Comparison of ENCODE assay signal across 14 cellular contexts in genomic region chr16:12902511-12903324, GRCh38. TPM values are rescaled to one million over a fixed set of nuclear protein-coding genes. Genes with fewer than 3 reads are reported as not detected.
DNase-seq lines count a peak whose midpoint lies in the region; ATAC-seq and TF ChIP-seq lines count a peak whose summit lies in the region.
"Had no signal": no experiment of that assay in that cellular context is flagged by ENCODE, and none has a peak within 500 bp of the region (broad histone marks: within the 10 kb centered on the region; RNA-seq: fewer than 3 reads in every experiment).

No MANE protein-coding gene starts in this region.

- peak overlapping the region; percentile 49; the same call in 1 of the 2 replicates for H3K14ac ChIP-seq in H9 (ENCODE audit: insufficient read depth, low read length)

- H3K36me3 ChIP-seq in mammary epithelial cell (ENCODE audit: insufficient read depth, low read length) (peaks cover 4% of the 10 kb centered on the region), mucosa of rectum (ENCODE audit: control insufficient read depth in 2 of 2, insufficient read depth in 2 of 2, low read length in 2 of 2) (no peaks in the 10 kb centered on the region)

- intact Hi-C loops in mammary epithelial cell (cut with micrococcal nuclease): loop anchor here (2.0 to 10.0 kb wide), 4 partner anchors 206 to 535 kb away; no protein-coding TSS in a partner anchor

- no peak overlapping the region for H2BK5ac ChIP-seq in H9 (ENCODE audit: insufficient read length, low read length)

- peaks cover 59% of the 10 kb centered on the region for H3K27me3 Mint-ChIP-seq in H9 (ENCODE audit: low read depth)

- no peak overlapping the region for H2AK5ac ChIP-seq in H9 (ENCODE audit: insufficient read length, low read length)

- no peaks in the 10 kb centered on the region for H4K20me1 ChIP-seq in H9 (ENCODE audit: control insufficient read depth, insufficient read depth, insufficient read length)
- no peaks in the 10 kb centered on the region for H4K20me1 ChIP-seq in mammary epithelial cell (ENCODE audit: insufficient read depth, low read length)

- peak overlapping the region; percentile 92 for H3K4me2 ChIP-seq in H9 (ENCODE audit: insufficient read depth, insufficient read length, low read length)
- H3K4me2 ChIP-seq in mammary epithelial cell (ENCODE audit: insufficient read depth, low read depth, low read length): peak overlapping the region; percentile 99

- H4K8ac ChIP-seq in H9 (replicated peaks; ENCODE audit: insufficient read length, low read depth, low read length): no peak overlapping the region

- no CpG with 5 or more reads among the region's 52 CpGs for WGBS in H9 (ENCODE audit: extremely low coverage, insufficient read length, low lambda C conversion rate)
- WGBS in mammary epithelial cell (ENCODE audit: low coverage, missing lambda C conversion rate): 3% methylated on average over 14 of the region's 52 CpGs

- DNase-seq in Ammon's horn (ENCODE audit: low spot score) (peak; percentile 37), H9 (peak; percentile 69), mammary epithelial cell (peak; percentile 28), midbrain (lab: John Stamatoyannopoulos, UW) (no peak), superior temporal gyrus (ENCODE audit: extremely low spot score) (no peak), LoVo (ENCODE audit: low spot score) (no peak)
- DNase-seq: effector memory CD8-positive, alpha-beta T cell; KG1; stimulated activated CD4-positive, alpha-beta T cell treated with anti-CD3 and anti-CD28 coated beads, Interleukin-4, amount 100 ng/mL, for 24 hours had no signal

- peak overlapping the region; percentile 62 to 83 (median 66) for H3K4me3 ChIP-seq in mammary epithelial cell (replicated peaks in 1 of 3; ENCODE audit: insufficient read depth in 1 of 3, low read depth in 2 of 3, low read length in 3 of 3)
- peak overlapping the region; percentile 23 to 26 for H3K4me3 ChIP-seq in mucosa of rectum (ENCODE audit: low read length in 2 of 2)
- H3K4me3 ChIP-seq: lung had no signal

- peaks cover 34% of the 10 kb centered on the region for H3K23me2 ChIP-seq in H9 (ENCODE audit: insufficient read length, low read depth, low read length, poor library complexity, severe bottlenecking)

- H3K4me1 ChIP-seq in H9 (ENCODE audit: insufficient read depth, low read length) (peaks cover 8% of the 10 kb centered on the region; the same call in 1 of the 2 replicates), mammary epithelial cell (ENCODE audit: insufficient read depth, low read length) (peaks cover 28% of the 10 kb centered on the region), mucosa of rectum (ENCODE audit: control insufficient read depth in 2 of 2, insufficient read depth in 2 of 2, low read length in 2 of 2) (no peaks in the 10 kb centered on the region)

- H3K56ac ChIP-seq in H9 (ENCODE audit: insufficient read length, low read depth, low read length): no peak overlapping the region

- no peak overlapping the region for H4K5ac ChIP-seq in H9 (ENCODE audit: insufficient read length, low read depth, low read length)

- no peaks in the 10 kb centered on the region for H3K79me1 ChIP-seq in H9 (ENCODE audit: insufficient read depth, low read depth, low read length, poor library complexity, severe bottlenecking)

- dilution Hi-C loops in mammary epithelial cell (cut with HindIII; ENCODE audit: low sequenced_read_pairs): no loop called here

- H3K4me1 Mint-ChIP-seq in H9: peaks cover 36 to 46% of the 10 kb centered on the region in 2 experiments

- H2AFZ ChIP-seq in H9 (ENCODE audit: low read length): no peak overlapping the region
- H2AFZ ChIP-seq in mammary epithelial cell (ENCODE audit: low read depth, low read length): peak overlapping the region; percentile 92

- H3K4ac ChIP-seq in H9 (ENCODE audit: low read depth, low read length): no peak overlapping the region

- H2BK20ac ChIP-seq in H9 (ENCODE audit: low read depth, low read length, poor library complexity, severe bottlenecking): no peak overlapping the region

- no peaks in the 10 kb centered on the region for H3K9me3 ChIP-seq in H9 (ENCODE audit: control insufficient read depth, low read depth, low read length)
- no peaks in the 10 kb centered on the region for H3K9me3 ChIP-seq in mammary epithelial cell (replicated peaks; ENCODE audit: insufficient read depth, low read length)
- H3K9me3 ChIP-seq in mucosa of rectum (ENCODE audit: control insufficient read depth in 2 of 2, low read length in 2 of 2): no peaks in the 10 kb centered on the region

- peak overlapping the region; percentile 81 to 96 for H3K4me3 Mint-ChIP-seq in H9
- H3K4me3 Mint-ChIP-seq: effector memory CD8-positive, alpha-beta T cell had no signal

- peaks cover 2% of the 10 kb centered on the region; the same call in 1 of the 2 replicates for H3K27me3 ChIP-seq in H9 (ENCODE audit: insufficient read depth, low read length)
- H3K27me3 ChIP-seq in mammary epithelial cell (ENCODE audit: insufficient read depth, low read length): no peaks in the 10 kb centered on the region
- peaks cover 11 to 19% of the 10 kb centered on the region in 2 donors for H3K27me3 ChIP-seq in mucosa of rectum (ENCODE audit: control insufficient read depth in 2 of 2, insufficient read depth in 2 of 2, low read length in 2 of 2)

- CTCF ChIA-PET in mammary epithelial cell (lab: Charles Lee; ENCODE audit: low non-redundant PET): no interaction called here

- BruUV-seq in mammary epithelial cell (replicated peaks; lab: Mats Ljungman, UMichigan): no TSS peak

- H4K91ac ChIP-seq in H9 (ENCODE audit: insufficient read length, low read depth, low read length): no peak overlapping the region

- ATAC-seq in GM19463 (IDR thresholded peaks at IDR 0.05; ENCODE audit: unreplicated experiment): no peak
- ATAC-seq: effector memory CD8-positive, alpha-beta T cell; Panc1 had no signal

- H3K23ac ChIP-seq in H9 (ENCODE audit: insufficient read length, low read depth, low read length): no peak overlapping the region

- no peaks in the 10 kb centered on the region; a peak in 1 of 5 replicates for H3K9me3 Mint-ChIP-seq in H9
- H3K9me3 Mint-ChIP-seq: effector memory CD8-positive, alpha-beta T cell had no signal

- peak overlapping the region; percentile 50 for H3K9ac ChIP-seq in H9 (ENCODE audit: extremely low read depth, insufficient read length, low read length)
- peak overlapping the region; percentile 42 for H3K9ac ChIP-seq in mammary epithelial cell (ENCODE audit: insufficient read depth, low read length)
- no peak overlapping the region for H3K9ac ChIP-seq in mucosa of rectum (ENCODE audit: low read depth in 1 of 2, low read length in 2 of 2)

- H3K79me2 ChIP-seq in H9 (ENCODE audit: insufficient read depth, low read length) (peaks cover 13% of the 10 kb centered on the region; the same call in 1 of the 2 replicates), mammary epithelial cell (ENCODE audit: insufficient read depth, low read length) (peaks cover 61% of the 10 kb centered on the region)

- TF ChIP-seq CTCF in H9 (conservative IDR thresholded peaks at IDR 0.05): no peak
- TF ChIP-seq CTCF in mammary epithelial cell (conservative IDR thresholded peaks at IDR 0.05 in 1 of 2, IDR thresholded peaks at IDR 0.05 in 1 of 2; ENCODE audit: extremely low read depth in 1 of 2, insufficient read depth in 1 of 2, low read depth in 1 of 2, low read length in 2 of 2): no peak

- peaks cover 0 to 2% (median 0%) of the 10 kb centered on the region in 3 experiments; a peak in 1 of 7 replicates for H3K36me3 Mint-ChIP-seq in H9 (ENCODE audit: insufficient read depth in 1 of 3, low read depth in 3 of 3)

- H3K27ac ChIP-seq in H9 (ENCODE audit: insufficient read length, low read depth, low read length) (no peak overlapping the region), mammary epithelial cell (ENCODE audit: insufficient read depth, low read depth, low read length) (peak overlapping the region; percentile 5), mucosa of rectum (ENCODE audit: low read depth in 2 of 2, low read length in 2 of 2) (no peak overlapping the region)

- H2BK15ac ChIP-seq in H9 (ENCODE audit: low read depth, low read length): no peak overlapping the region

- in situ Hi-C loops in mammary epithelial cell (cut with MboI; ENCODE audit: low sequenced_read_pairs in 2 of 2): no loop called here

- no peak overlapping the region for H2BK12ac ChIP-seq in H9 (ENCODE audit: insufficient read length, low read depth, low read length)

- no peak overlapping the region for H2BK120ac ChIP-seq in H9 (ENCODE audit: low read depth, low read length, poor library complexity, severe bottlenecking)

- H3K18ac ChIP-seq in H9 (ENCODE audit: insufficient read length, low read depth, low read length): peak overlapping the region; percentile 43

- H3T11ph ChIP-seq in H9 (ENCODE audit: low read length): no peak overlapping the region

- peak overlapping the region in 1 of 3 experiments; percentile 97; a peak in 1 of 7 replicates for H3K27ac Mint-ChIP-seq in H9
- H3K27ac Mint-ChIP-seq: effector memory CD8-positive, alpha-beta T cell had no signal

RNA-seq across cellular contexts. Expression of gene SHISA9, which starts 1.3 kb away (rescaled TPM):
- total RNA-seq in H9 (2021) (7.0 and 8.6 TPM in 2 replicates), mammary epithelial cell (10 to 100 TPM; 15.7 to 60.5 TPM)
- polyA plus RNA-seq in mammary epithelial cell: 16.8 TPM
- 12.5 TPM for polyA minus RNA-seq in mammary epithelial cell
- total RNA-seq: activated CD8-positive, alpha-beta memory T cell treated with anti-CD3 and anti-CD28 coated beads for 36 hours had no signal

Comparison
In these comparisons a context has a peak if more than half of its experiments do, and no peak if none do; other contexts are left out.
1. DNase-seq: peak in Ammon's horn (single experiment), H9 (single experiment) and mammary epithelial cell (single experiment); none in midbrain (single experiment), superior temporal gyrus (single experiment) and LoVo (single experiment).
2. H3K9ac ChIP-seq: peak in H9 (single experiment) and mammary epithelial cell (single experiment); none in mucosa of rectum (0 of 2).